In genomic region chr9:15155826-15156225, GRCh38 we compare ENCODE assay signal across 16 cellular contexts.
DNase-seq lines count a peak whose midpoint lies in the region; FAIRE-seq and TF ChIP-seq lines count a peak whose summit lies in the region.
"Had no signal": no experiment of that assay in that cellular context is flagged by ENCODE, and none has a peak within 500 bp of the region (broad histone marks: within the 10 kb centered on the region; RNA-seq: fewer than 3 reads in every experiment).

No MANE protein-coding gene starts in this region.

- peaks cover 0 to 21% (median 4%) of the 10 kb centered on the region in 5 experiments for H3K9me3 Mint-ChIP-seq in brain
- H3K9me3 Mint-ChIP-seq: activated T-helper 1 cell treated with anti-CD3 and anti-CD28 coated beads, Interleukin-12 subunit alpha, Interleukin-12 subunit beta, Interleukin-2, Interleukin-4 antibody, amounts not matched to agents 30 ng/mL and 10 ng/mL and 1 ng/mL, durations not matched to agents 14 hours and 24 hours and 36 hours had no signal

- peaks cover 0 to 7% (median 0%) of the 10 kb centered on the region in 45 donors for H3K27me3 ChIP-seq in dorsolateral prefrontal cortex
- H3K27me3 ChIP-seq: colonic mucosa had no signal

- intact Hi-C loops in dorsolateral prefrontal cortex (cut with DNase I), result no loop called here

- DNase-seq in NCI-H1694 (lab: John Stamatoyannopoulos, UW) (peak; percentile 87), stromal cell of bone marrow (ENCODE audit: low read depth) (peak; percentile 66), dorsolateral prefrontal cortex (no peak), NOMO-1 treated with DMSO at 0.1 percent for 48 hours (lab: John Stamatoyannopoulos, UW; ENCODE audit: unreplicated experiment) (no peak), NCI-H2029 (lab: John Stamatoyannopoulos, UW) (no peak), SKM-1 treated with dmso at 0.1 percent for 144 hours (lab: John Stamatoyannopoulos, UW; ENCODE audit: unreplicated experiment) (no peak)
- DNase-seq: colonic mucosa; hypothalamus; naive thymus-derived CD4-positive, alpha-beta T cell; stimulated activated CD4-positive, alpha-beta T cell treated with anti-CD3 and anti-CD28 coated beads, Interleukin-4, amount 100 ng/mL, for 1 hour had no signal

- peak overlapping the region in 2 of 59 donors; percentile 3 to 9 for H3K4me3 ChIP-seq in dorsolateral prefrontal cortex
- H3K4me3 ChIP-seq: colonic mucosa had no signal

- peaks cover 42% of the 10 kb centered on the region for H3K4me1 Mint-ChIP-seq in brain

- H3K27ac ChIP-seq in dorsolateral prefrontal cortex, result peak overlapping the region in 25 of 59 donors; percentile 2 to 69 (median 33)
- H3K27ac ChIP-seq: colonic mucosa had no signal

- H3K36me3 Mint-ChIP-seq in brain, result no peaks in the 10 kb centered on the region
- H3K36me3 Mint-ChIP-seq: naive thymus-derived CD4-positive, alpha-beta T cell; WTC11 had no signal

- TF ChIP-seq CTCF in brain (conservative IDR thresholded peaks at IDR 0.05) (no peak), dorsolateral prefrontal cortex (IDR thresholded peaks at IDR 0.05 in 54 of 56, conservative IDR thresholded peaks at IDR 0.05 in 2 of 56; ENCODE audit: low read depth in 1 of 56, partially characterized antibody in 56 of 56) (no peak)

- H3K27ac Mint-ChIP-seq in brain, result peak overlapping the region in 4 of 5 experiments; percentile 54 to 81 (median 64)
- H3K27ac Mint-ChIP-seq: activated T-helper 1 cell treated with anti-CD3 and anti-CD28 coated beads, Interleukin-12 subunit alpha, Interleukin-12 subunit beta, Interleukin-2, Interleukin-4 antibody, amounts not matched to agents 30 ng/mL and 10 ng/mL and 1 ng/mL, durations not matched to agents 14 hours and 24 hours and 36 hours; naive thymus-derived CD4-positive, alpha-beta T cell; WTC11 had no signal

- H3K4me3 Mint-ChIP-seq in brain, result peak overlapping the region in 2 of 5 experiments; percentile 13 to 58
- H3K4me3 Mint-ChIP-seq: activated T-helper 1 cell treated with anti-CD3 and anti-CD28 coated beads, Interleukin-12 subunit alpha, Interleukin-12 subunit beta, Interleukin-2, Interleukin-4 antibody, amounts not matched to agents 30 ng/mL and 10 ng/mL and 1 ng/mL, durations not matched to agents 14 hours and 24 hours and 36 hours; naive thymus-derived CD4-positive, alpha-beta T cell; WTC11 had no signal

- FAIRE-seq in islet of Langerhans (lab: Jason Lieb, UNC), result peak; percentile 13
- FAIRE-seq: D721Med, GM12892 had no signal

- H3K27me3 Mint-ChIP-seq in brain, result peaks cover 7% of the 10 kb centered on the region

Comparison
In these comparisons a context has a peak if more than half of its experiments do, and no peak if none do; other contexts are left out.
1. DNase-seq: peak in NCI-H1694 (single experiment) and stromal cell of bone marrow (single experiment); none in dorsolateral prefrontal cortex (0 of 10), NOMO-1 treated with DMSO at 0.1 percent for 48 hours (single experiment), NCI-H2029 (single experiment) and SKM-1 treated with dmso at 0.1 percent for 144 hours (single experiment).